ENCODE assay signal across 19 cellular contexts in genomic region chr10:121418126-121418777, GRCh38.
DNase-seq lines count a peak whose midpoint lies in the region; ATAC-seq and TF ChIP-seq lines count a peak whose summit lies in the region.
"Had no signal": no experiment of that assay in that cellular context is flagged by ENCODE, and none has a peak within 500 bp of the region (broad histone marks: within the 10 kb centered on the region; RNA-seq: fewer than 3 reads in every experiment).

No MANE protein-coding gene starts in this region.

- TF ChIP-seq RAD21 in HCT116 (IDR thresholded peaks at IDR 0.05; ENCODE audit: low read depth) = no peak

- H2AFZ ChIP-seq in HCT116 (ENCODE audit: low read depth, low read length, poor library complexity, severe bottlenecking) = no peak overlapping the region

- no peaks in the 10 kb centered on the region for H3K27me3 ChIP-seq in HCT116 (ENCODE audit: insufficient read depth, low read length)

- RAD21 ChIA-PET in HCT116 (lab: Charles Lee; ENCODE audit: low non-redundant PET in 1 of 2, low total read pairs in 2 of 2, uncharacterized antibody in 2 of 2, unreplicated experiment in 2 of 2) = no interaction called here

- ATAC-seq in HCT116 = no peak
- peak; percentile 93 for ATAC-seq in esophagus mucosa
- ATAC-seq in HG03460 (IDR thresholded peaks at IDR 0.05; ENCODE audit: unreplicated experiment) = no peak
- ATAC-seq in HG02852 (IDR thresholded peaks at IDR 0.05; ENCODE audit: unreplicated experiment) = no peak
- no peak for ATAC-seq in HG03280 (IDR thresholded peaks at IDR 0.05; ENCODE audit: unreplicated experiment)
- ATAC-seq: sciatic nerve, T-cell had no signal

- CTCF ChIA-PET in HCT116 (lab: Charles Lee) = interaction anchor here (0.8 kb wide), 1 partner anchor 469 kb away, joined by 3 read pairs; no protein-coding TSS in a partner anchor

- H3K36me3 ChIP-seq in HCT116 (ENCODE audit: control insufficient read depth in 1 of 2, insufficient read depth in 2 of 2, low read length in 2 of 2) = no peaks in the 10 kb centered on the region
- H3K36me3 ChIP-seq: HAP-1 had no signal

- no peaks in the 10 kb centered on the region for H3K79me2 ChIP-seq in HCT116 (ENCODE audit: insufficient read depth, low read length)

- H3K9ac ChIP-seq in HCT116 (ENCODE audit: low read length) = no peak overlapping the region

- H3K4me1 ChIP-seq in HCT116 (ENCODE audit: control insufficient read depth in 1 of 2, insufficient read depth in 2 of 2, low read length in 2 of 2) = no peaks in the 10 kb centered on the region

- H3K9me3 ChIP-seq in HCT116 (ENCODE audit: control insufficient read depth in 1 of 2, insufficient read depth in 1 of 2, low read depth in 1 of 2, low read length in 2 of 2) = no peaks in the 10 kb centered on the region
- H3K9me3 ChIP-seq: HAP-1 had no signal

- POLR2A ChIA-PET in HCT116 (lab: Charles Lee) = interaction anchor here (1.3 to 2.7 kb wide), 2 partner anchors 8 to 10 kb away, joined by 3 to 9 read pairs; no protein-coding TSS in a partner anchor

- no TSS peak for BruUV-seq in HCT116 (replicated peaks; lab: Mats Ljungman, UMichigan)

- H3K4me3 ChIP-seq in HCT116 (replicated peaks in 1 of 2; ENCODE audit: low read depth in 1 of 2, low read length in 2 of 2) = no peak overlapping the region
- H3K4me3 ChIP-seq: HAP-1 had no signal

- H3K4me2 ChIP-seq in HCT116 (ENCODE audit: low read length) = no peak overlapping the region

- H4K20me1 ChIP-seq in HCT116 (ENCODE audit: insufficient read depth) = no peaks in the 10 kb centered on the region

- TF ChIP-seq POLR2A in HCT116 (IDR thresholded peaks at IDR 0.05; ENCODE audit: borderline replicate concordance, extremely low read depth, insufficient read depth, insufficient read length) = no peak

- no peak for TF ChIP-seq CTCF in HCT116 (IDR thresholded peaks at IDR 0.05 in 2 of 3, conservative IDR thresholded peaks at IDR 0.05 in 1 of 3; ENCODE audit: borderline replicate concordance in 1 of 3, insufficient read depth in 1 of 3, low read depth in 2 of 3, low read length in 2 of 3)

- intact Hi-C loops in HCT116 (cut with micrococcal nuclease) = no loop called here

- no peaks in the 10 kb centered on the region for H3K9me2 ChIP-seq in HCT116 (ENCODE audit: insufficient read depth)

- H3K27ac ChIP-seq in HCT116 (ENCODE audit: low read depth, low read length) = no peak overlapping the region
- H3K27ac ChIP-seq: VCaP had no signal

- DNase-seq in HCT116 (ENCODE audit: low read depth, low spot score) (peak; percentile 52), RKO (ENCODE audit: low spot score) (peak; percentile 76), renal cortical epithelial cell (ENCODE audit: low read depth) (peak; percentile 74)
- no peak for DNase-seq in stimulated activated CD4-positive, alpha-beta T cell treated with anti-CD3 and anti-CD28 coated beads, Interleukin-4, amount 100 ng/mL, for 24 hours
- DNase-seq: activated CD4-positive, alpha-beta T cell treated with anti-CD3 and anti-CD28 coated beads, Interleukin-2, amount 50 U/mL, for 4 hours; activated naive CD4-positive, alpha-beta T cell treated with Interleukin-2 at 50 U/mL for 16 hours; aorta; cortex of kidney; NCI-H1436 treated with DMSO at 0.1 percent for 48 hours; NCI-H82; RPMI8226; T-cell had no signal

TF ChIP-seq in HCT116, 20 proteins besides CTCF, POLR2A, EP300 and RAD21:
- TF ChIP-seq EGR1 (IDR thresholded peaks at IDR 0.05; ENCODE audit: low read depth) = no peak
- TF ChIP-seq CEBPB (IDR thresholded peaks at IDR 0.05; ENCODE audit: low read depth) = peak; percentile 96
- TF ChIP-seq FOSL1 (IDR thresholded peaks at IDR 0.05; ENCODE audit: low read depth) = peak; percentile 81
- no peak for TF ChIP-seq ZFX (IDR thresholded peaks at IDR 0.05)
- peak; percentile 62; the same call in 1 of the 2 replicates for TF ChIP-seq SP1 (IDR thresholded peaks at IDR 0.05; ENCODE audit: low read depth)
- TF ChIP-seq SIN3A (IDR thresholded peaks at IDR 0.05; ENCODE audit: low read depth) = 0 out of 2 replicates have a peak, but pooled peaks have one; percentile 1
- no peak for TF ChIP-seq EZH2phosphoT487 (IDR thresholded peaks at IDR 0.05; ENCODE audit: borderline replicate concordance)
- TF ChIP-seq, protein P1, sequence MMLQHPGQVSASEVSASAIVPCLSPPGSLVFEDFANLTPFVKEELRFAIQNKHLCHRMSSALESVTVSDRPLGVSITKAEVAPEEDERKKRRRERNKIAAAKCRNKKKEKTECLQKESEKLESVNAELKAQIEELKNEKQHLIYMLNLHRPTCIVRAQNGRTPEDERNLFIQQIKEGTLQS (IDR thresholded peaks at IDR 0.05) = peak; percentile 54; the same call in 1 of the 2 replicates
- peak; percentile 64 for TF ChIP-seq JUND (IDR thresholded peaks at IDR 0.05)
- no peak for TF ChIP-seq REST (IDR thresholded peaks at IDR 0.05; ENCODE audit: low read depth)
- peak; percentile 70; the same call in 1 of the 2 replicates for TF ChIP-seq CBX3 (IDR thresholded peaks at IDR 0.05; ENCODE audit: low read depth)
- peak; percentile 65 for TF ChIP-seq MAX (IDR thresholded peaks at IDR 0.05)
- TF ChIP-seq POLR2AphosphoS5 (IDR thresholded peaks at IDR 0.05; ENCODE audit: low read depth, low read length) = 0 out of 2 replicates have a peak, but pooled peaks have one; percentile 40
- TF ChIP-seq EZH2 (IDR thresholded peaks at IDR 0.05) = no peak
- TF ChIP-seq TCF7L2 (IDR thresholded peaks at IDR 0.05; ENCODE audit: borderline replicate concordance, extremely low read depth, insufficient read depth, insufficient read length) = no peak
- TF ChIP-seq SRF (IDR thresholded peaks at IDR 0.05; ENCODE audit: low read depth) = no peak; the same call in 1 of the 2 replicates
- TF ChIP-seq ZBTB33 (IDR thresholded peaks at IDR 0.05; ENCODE audit: extremely low read depth, insufficient replicate concordance, low read length) = no peak
- no peak for TF ChIP-seq YY1 (IDR thresholded peaks at IDR 0.05; ENCODE audit: extremely low read depth, insufficient replicate concordance, low read depth, low read length)
- TF ChIP-seq ZNF274 (IDR thresholded peaks at IDR 0.05; ENCODE audit: low read depth, low read length) = no peak
- TF ChIP-seq ELF1 (IDR thresholded peaks at IDR 0.05; ENCODE audit: borderline replicate concordance, low read depth) = no peak
